25 cellular contexts compared by ENCODE assay signal in genomic region chr4:98633159-98633558, GRCh38.
"Had no signal": no experiment of that assay in that cellular context is flagged by ENCODE, and none has a peak within 500 bp of the region (broad histone marks: within the 10 kb centered on the region; RNA-seq: fewer than 3 reads in every experiment).

No MANE protein-coding gene starts in this region.

- H2AFZ ChIP-seq: neural progenitor cell, parathyroid adenoma had no signal

- H3K4me3 ChIP-seq: neural progenitor cell, ovary, psoas muscle, right lobe of liver, sigmoid colon, stomach, suprapubic skin, testis, tibial artery, transverse colon, upper lobe of right lung, uterus had no signal

- H3K27me3 ChIP-seq: neural progenitor cell, ovary, right lobe of liver, sigmoid colon, stomach, suprapubic skin, testis, tibial artery, transverse colon, upper lobe of right lung, uterus had no signal

- H3K9me3 ChIP-seq: ovary, psoas muscle, right lobe of liver, sigmoid colon, stomach, suprapubic skin, testis, tibial artery, transverse colon, upper lobe of right lung had no signal

- DNase-seq: natural killer cell; occipital lobe; ovary; posterior cingulate gyrus; psoas muscle; right cardiac atrium; right lobe of liver; sigmoid colon; small intestine; stimulated activated CD4-positive, alpha-beta T cell treated with anti-CD3 and anti-CD28 coated beads, Interleukin-15, amount 100 ng/mL, for 24 hours; stimulated activated CD4-positive, alpha-beta T cell treated with anti-CD3 and anti-CD28 coated beads, Interleukin-2, amount 100 ng/mL, for 24 hours; stimulated activated CD4-positive, alpha-beta T cell treated with anti-CD3 and anti-CD28 coated beads, Interleukin-2, amount 100 ng/mL, for 48 hours; stimulated activated CD4-positive, alpha-beta T cell treated with anti-CD3 and anti-CD28 coated beads, Interleukin-4, amount 100 ng/mL, for 24 hours; stimulated activated naive B cell treated with anti-CD40 and anti-IgM and Interleukin-4, amounts not matched to agents 10 μg/mL and 1 μg/mL and 100 μg/mL, for 72 hours; stimulated activated naive CD4-positive, alpha-beta T cell treated with Interleukin-2 at 50 U/mL for 16 hours; stomach; testis; tibial artery; transverse colon; upper lobe of right lung; uterus had no signal

- ATAC-seq: natural killer cell; psoas muscle; right cardiac atrium; stimulated activated effector memory CD8-positive, alpha-beta T cell treated with anti-CD3 and anti-CD28 coated beads, Interleukin-12 subunit alpha, Interleukin-12 subunit beta, amount 100 ng/mL, for 72 hours; stimulated activated naive B cell treated with anti-CD40 and anti-IgM and Interleukin-4, amounts not matched to agents 10 μg/mL and 1 μg/mL and 100 μg/mL, for 72 hours; upper lobe of right lung had no signal

- H3K27ac ChIP-seq: neural progenitor cell, ovary, parathyroid adenoma, psoas muscle, right lobe of liver, sigmoid colon, stomach, suprapubic skin, testis, tibial artery, transverse colon, upper lobe of right lung had no signal

- H3K4me1 ChIP-seq: parathyroid adenoma, psoas muscle, suprapubic skin, transverse colon, upper lobe of right lung, uterus had no signal

- H3K79me2 ChIP-seq: parathyroid adenoma had no signal

- H3K9ac ChIP-seq: neural progenitor cell, parathyroid adenoma had no signal

- H3K36me3 ChIP-seq: neural progenitor cell, ovary, right lobe of liver, sigmoid colon, stomach, suprapubic skin, tibial artery, transverse colon, upper lobe of right lung, uterus had no signal

- H3K4me2 ChIP-seq: neural progenitor cell had no signal
